1 cellular context compared by ENCODE assay signal in genomic region chr19:55670280-55671053, GRCh38.
TF ChIP-seq lines count a peak whose summit lies in the region.

No MANE protein-coding gene starts in this region.

TF ChIP-seq in HepG2, 621 proteins besides CTCF, POLR2A, EP300 and RAD21:
- TF ChIP-seq RBFOX2 (IDR thresholded peaks at IDR 0.05; ENCODE audit: low read depth, low read length) (peak; percentile 75), AGO2 (optimal IDR thresholded peaks at IDR 0.05; ENCODE audit: low read depth, low read length) (peak; percentile 78), ZNF563 (CRISPR knock-in tag; IDR thresholded peaks at IDR 0.05) (no peak), ZNF138 (CRISPR knock-in tag; IDR thresholded peaks at IDR 0.05; ENCODE audit: low read depth) (no peak)
